In the genomic region with DNA sequence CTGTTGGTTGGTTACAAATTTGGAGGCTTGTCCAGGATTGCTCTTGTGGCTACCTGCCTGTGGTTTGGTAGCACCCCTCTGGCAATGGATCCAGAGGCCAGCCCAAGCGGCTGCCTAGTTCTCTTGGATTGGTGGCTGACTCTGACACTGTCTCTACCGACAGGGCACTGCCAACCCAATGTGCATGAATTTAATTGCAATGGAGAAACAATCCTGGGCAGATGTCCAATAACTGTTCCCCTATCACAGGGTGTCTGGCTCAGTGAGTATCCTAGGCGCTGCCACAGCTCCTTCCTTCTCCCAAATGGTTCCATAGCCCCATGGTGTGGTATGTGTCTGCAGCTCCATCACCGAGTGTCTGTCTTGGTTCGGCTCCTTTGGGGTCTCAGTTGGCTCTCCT, we compare ENCODE assay signal across 11 cellular contexts.
"Had no signal": no experiment of that assay in that cellular context is flagged by ENCODE, and none has a peak within 500 bp of the region (broad histone marks: within the 10 kb centered on the region; RNA-seq: fewer than 3 reads in every experiment).

No MANE protein-coding gene starts in this region.

- DNase-seq: activated gamma-delta T cell; hypothalamus; kidney; mesendoderm; nephron progenitor cell; psoas muscle; stimulated activated naive CD8-positive, alpha-beta T cell treated with anti-CD3 and anti-CD28 coated beads, Interleukin-15, amount 100 ng/mL, for 72 hours; T-helper 9 cell had no signal

- H3K27ac Mint-ChIP-seq: nephron progenitor cell; stimulated activated naive CD8-positive, alpha-beta T cell treated with anti-CD3 and anti-CD28 coated beads, Interleukin-15, amount 100 ng/mL, for 72 hours had no signal

- H3K4me3 Mint-ChIP-seq: nephron progenitor cell; stimulated activated naive CD8-positive, alpha-beta T cell treated with anti-CD3 and anti-CD28 coated beads, Interleukin-15, amount 100 ng/mL, for 72 hours had no signal

- H3K4me1 ChIP-seq: ascending aorta, breast epithelium had no signal

- FAIRE-seq: kidney had no signal

- H3K27ac ChIP-seq: ascending aorta, breast epithelium, psoas muscle had no signal

- H3K4me3 ChIP-seq: ascending aorta, breast epithelium, psoas muscle had no signal

- H3K9me3 ChIP-seq: ascending aorta, psoas muscle had no signal

- ATAC-seq: sciatic nerve; stimulated activated naive CD8-positive, alpha-beta T cell treated with anti-CD3 and anti-CD28 coated beads, Interleukin-15, amount 100 ng/mL, for 72 hours had no signal

- H3K27me3 ChIP-seq: ascending aorta, breast epithelium had no signal

- H3K36me3 ChIP-seq: ascending aorta, breast epithelium had no signal

- H3K4me1 Mint-ChIP-seq: nephron progenitor cell had no signal

- H3K27me3 Mint-ChIP-seq: stimulated activated naive CD8-positive, alpha-beta T cell treated with anti-CD3 and anti-CD28 coated beads, Interleukin-15, amount 100 ng/mL, for 72 hours had no signal
